Comparison of ENCODE assay signal across 15 cellular contexts in genomic region chr5:83364322-83365299, GRCh38.
A peak's percentile ranks its signal among the peaks of the same experiment; 100 is the strongest.
DNase-seq lines count a peak whose midpoint lies in the region; ATAC-seq, FAIRE-seq and TF ChIP-seq lines count a peak whose summit lies in the region.
"Had no signal": no experiment of that assay in that cellular context is flagged by ENCODE, and none has a peak within 500 bp of the region (broad histone marks: within the 10 kb centered on the region; RNA-seq: fewer than 3 reads in every experiment).

No MANE protein-coding gene starts in this region.

- TF ChIP-seq CTCF in RWPE1 (conservative IDR thresholded peaks at IDR 0.05; ENCODE audit: low read depth): no peak
- no peak for TF ChIP-seq CTCF in ascending aorta (IDR thresholded peaks at IDR 0.05)

- POLR2A ChIA-PET in RWPE1 (lab: Yijun Ruan, JAX; ENCODE audit: low non-redundant PET): no interaction called here

- H3K27ac ChIP-seq in RWPE1: no peak overlapping the region
- no peak overlapping the region for H3K27ac ChIP-seq in ascending aorta

- no peaks in the 10 kb centered on the region for H3K4me1 ChIP-seq in ascending aorta

- no peaks in the 10 kb centered on the region for H3K27me3 ChIP-seq in ascending aorta

- H3K4me3 ChIP-seq in ascending aorta: no peak overlapping the region
- H3K4me3 ChIP-seq: K562 had no signal

- CTCF ChIA-PET in RWPE1 (lab: Yijun Ruan, JAX): interaction anchor here (0.7 kb wide), 1 partner anchor 46 kb away, joined by 3 read pairs; no protein-coding TSS in a partner anchor

- no peaks in the 10 kb centered on the region for H3K36me3 ChIP-seq in ascending aorta

- ATAC-seq in GM19455 (IDR thresholded peaks at IDR 0.05; ENCODE audit: unreplicated experiment) (peak; percentile 60), HG02885 (IDR thresholded peaks at IDR 0.05; ENCODE audit: poor library complexity, unreplicated experiment) (peak; percentile 59)
- ATAC-seq: K562 had no signal

- peak; percentile 57 for FAIRE-seq in GM12891 (lab: Jason Lieb, UNC)
- FAIRE-seq: K562 had no signal

- intact Hi-C loops in ascending aorta (cut with DNase I): no loop called here

- TF ChIP-seq POLR2A in GM12891 (IDR thresholded peaks at IDR 0.05; ENCODE audit: low read depth, low read length): no peak

- DNase-seq in GM12891 (ENCODE audit: insufficient read length, low spot score): peak; percentile 2
- peak; percentile 33 to 86 for DNase-seq in NOMO-1 (lab: John Stamatoyannopoulos, UW; ENCODE audit: unreplicated experiment in 2 of 2)
- no peak for DNase-seq in NK-92 (lab: John Stamatoyannopoulos, UW; ENCODE audit: unreplicated experiment)
- no peak for DNase-seq in RWPE1 (ENCODE audit: low spot score)
- no peak for DNase-seq in iPS-NIHi11 (ENCODE audit: low spot score)
- DNase-seq in ascending aorta (ENCODE audit: low spot score in 2 of 2): no peak
- DNase-seq: effector memory CD4-positive, alpha-beta T cell; H9; midbrain; NCI-H774; retina; T-helper 1 cell had no signal

- no peaks in the 10 kb centered on the region for H3K9me3 ChIP-seq in ascending aorta

TF ChIP-seq in GM12891, 5 proteins besides CTCF, POLR2A, EP300 and RAD21:
- TF ChIP-seq POLR2AphosphoS5 (IDR thresholded peaks at IDR 0.05; ENCODE audit: low read depth, low read length): no peak
- 0 out of 2 replicates have a peak, but pooled peaks have one; percentile 11 for TF ChIP-seq POU2F2 (IDR thresholded peaks at IDR 0.05; ENCODE audit: low read depth, low read length)
- peak; percentile 87 for TF ChIP-seq SPI1 (IDR thresholded peaks at IDR 0.05; ENCODE audit: low read depth, low read length)
- TF ChIP-seq PAX5 (IDR thresholded peaks at IDR 0.05; ENCODE audit: insufficient read depth, low read length, severe bottlenecking): no peak
- TF ChIP-seq TAF1 (IDR thresholded peaks at IDR 0.05; ENCODE audit: low read depth, low read length): no peak

Comparison
In these comparisons a context has a peak if more than half of its experiments do, and no peak if none do; other contexts are left out.
1. DNase-seq: peak in GM12891 (single experiment) and NOMO-1 (2 of 2); none in NK-92 (single experiment), RWPE1 (single experiment), iPS-NIHi11 (single experiment) and ascending aorta (0 of 2).